Comparison of ENCODE assay signal across 10 cellular contexts in the genomic region with DNA sequence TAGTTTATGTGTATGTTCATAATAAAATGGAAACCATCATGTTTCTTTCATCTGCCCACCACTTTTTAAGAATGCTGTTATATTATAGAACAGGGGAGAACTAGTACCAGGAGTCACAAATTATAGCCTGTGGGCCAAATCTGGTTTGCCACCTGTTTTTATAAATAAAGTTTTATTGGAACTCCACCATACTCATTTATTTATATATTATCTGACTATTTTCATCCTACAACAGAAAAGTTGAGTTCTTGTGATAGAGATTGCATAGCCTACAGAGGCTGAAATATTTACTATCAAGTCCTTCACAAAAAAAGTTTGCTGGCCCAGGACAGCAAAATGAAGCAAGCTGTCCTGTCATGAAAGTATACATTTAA. TPM values are rescaled to one million over a fixed set of nuclear protein-coding genes. Genes with fewer than 3 reads are reported as not detected.
DNase-seq lines count a peak whose midpoint lies in the region; ATAC-seq and TF ChIP-seq lines count a peak whose summit lies in the region.
"Had no signal": no experiment of that assay in that cellular context is flagged by ENCODE, and none has a peak within 500 bp of the region (broad histone marks: within the 10 kb centered on the region; RNA-seq: fewer than 3 reads in every experiment).

No MANE protein-coding gene starts in this region.

- 0 out of 2 replicates have a peak, but pooled peaks cover 3% of the 10 kb centered on the region for H3K79me2 ChIP-seq in OCI-LY3 (ENCODE audit: low read length)

- TF ChIP-seq CTCF in OCI-LY3 (IDR thresholded peaks at IDR 0.05; ENCODE audit: low read depth, low read length) (no peak), dorsolateral prefrontal cortex (IDR thresholded peaks at IDR 0.05 in 54 of 56, conservative IDR thresholded peaks at IDR 0.05 in 2 of 56; ENCODE audit: low read depth in 1 of 56, partially characterized antibody in 56 of 56) (no peak), psoas muscle (IDR thresholded peaks at IDR 0.05) (no peak)

- no peak overlapping the region for H2AFZ ChIP-seq in OCI-LY3 (ENCODE audit: low read depth, low read length)

- no peaks in the 10 kb centered on the region for H3K27me3 ChIP-seq in OCI-LY3 (ENCODE audit: low read depth, low read length)
- no peaks in the 10 kb centered on the region for H3K27me3 ChIP-seq in dorsolateral prefrontal cortex
- H3K27me3 ChIP-seq in psoas muscle (ENCODE audit: insufficient read depth in 3 of 3, low read length in 2 of 3) = no peaks in the 10 kb centered on the region

- peaks cover 13% of the 10 kb centered on the region for H4K20me1 ChIP-seq in OCI-LY3 (ENCODE audit: insufficient read depth, low read length)

- no peak overlapping the region for H3K9ac ChIP-seq in OCI-LY3 (ENCODE audit: low read length)

- H3K4me1 ChIP-seq in OCI-LY3 (ENCODE audit: low read length) = peaks cover 33% of the 10 kb centered on the region
- H3K4me1 ChIP-seq in psoas muscle = peaks cover 67% of the 10 kb centered on the region

- intact Hi-C loops in dorsolateral prefrontal cortex (cut with DNase I) (loop anchor here in 1 of 2 donors (5.0 kb wide), 1 partner anchor 174 kb away; no protein-coding TSS in a partner anchor), psoas muscle (cut with DNase I) (loop anchor here in 1 of 2 donors (5.0 kb wide), 1 partner anchor 84 kb away; no protein-coding TSS in a partner anchor)

- no peaks in the 10 kb centered on the region for H3K9me3 ChIP-seq in OCI-LY3 (ENCODE audit: insufficient read depth, low read length)
- H3K9me3 ChIP-seq in psoas muscle = no peaks in the 10 kb centered on the region

- H3K4me3 ChIP-seq in OCI-LY3 (ENCODE audit: low read length) (no peak overlapping the region), dorsolateral prefrontal cortex (no peak overlapping the region), psoas muscle (no peak overlapping the region)

- peak; percentile 2 for ATAC-seq in GM18867 (IDR thresholded peaks at IDR 0.05; ENCODE audit: unreplicated experiment)
- no peak for ATAC-seq in psoas muscle
- ATAC-seq in HG02938 (IDR thresholded peaks at IDR 0.05; ENCODE audit: unreplicated experiment) = no peak
- no peak for ATAC-seq in HG03045 (IDR thresholded peaks at IDR 0.05; ENCODE audit: unreplicated experiment)

- H3K36me3 ChIP-seq in OCI-LY3 (replicated peaks; ENCODE audit: low read depth, low read length) (no peaks in the 10 kb centered on the region), psoas muscle (ENCODE audit: insufficient read depth in 1 of 2, low read depth in 1 of 2) (peaks cover 0 to 17% of the 10 kb centered on the region in 2 donors)

- H3K27ac ChIP-seq in OCI-LY3 (ENCODE audit: low read length) (no peak overlapping the region), dorsolateral prefrontal cortex (peak overlapping the region in 33 of 59 donors; percentile 1 to 76 (median 52)), psoas muscle (peak overlapping the region; percentile 80)

- DNase-seq in dorsolateral prefrontal cortex = no peak
- no peak for DNase-seq in psoas muscle
- no peak for DNase-seq in iPS-NIHi11 (ENCODE audit: low spot score)
- DNase-seq: effector CD8-positive, alpha-beta T cell; NCI-H1694 had no signal

- peak overlapping the region; percentile 69; the same call in 1 of the 2 replicates for H3K4me2 ChIP-seq in OCI-LY3 (ENCODE audit: low read length)

RNA-seq across cellular contexts. Expression of a gene that starts 41.3 kb away (rescaled TPM):
- total RNA-seq in dorsolateral prefrontal cortex (10 to 100 TPM in 105 of 120 experiments, 1 to 10 TPM in 15; 4.6 to 32.0 (median 16.9) TPM), psoas muscle (100 to 1,000 TPM in 3 of 4 donors, 10 to 100 TPM in 1; 78.5 to 274 (median 138) TPM)
- polyA plus RNA-seq in psoas muscle = 10 to 100 TPM in 2 of 3 donors, 1 to 10 TPM in 1; 9.2 to 28.0 (median 15.5) TPM
- total RNA-seq: OCI-LY7 had no signal
